Comparison of ENCODE assay signal across 8 cellular contexts in the genomic region with DNA sequence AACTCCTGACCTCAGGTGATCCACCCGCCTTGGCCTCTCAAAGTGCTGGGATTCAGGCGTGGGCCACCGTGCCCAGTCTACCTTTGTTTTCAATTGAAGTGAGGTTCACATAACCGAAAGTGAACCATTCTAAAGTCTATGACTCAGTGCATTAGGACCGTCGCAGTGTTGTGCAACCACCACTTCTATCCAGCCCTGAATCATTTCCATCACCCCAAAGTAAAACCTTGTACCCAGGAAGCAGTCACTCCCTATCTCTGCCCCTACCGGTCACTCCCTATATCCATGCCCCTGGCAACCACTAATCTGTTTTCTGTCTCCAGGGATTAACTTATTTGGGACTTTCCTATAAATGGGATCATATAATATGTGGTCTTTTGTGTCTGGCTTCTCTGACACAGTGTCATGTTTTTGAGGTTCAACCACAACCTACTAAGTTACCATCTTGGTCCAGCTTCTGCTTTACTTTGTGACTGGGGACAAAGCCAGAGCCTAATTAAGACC. TPM values are rescaled to one million over a fixed set of nuclear protein-coding genes. Genes with fewer than 3 reads are reported as not detected.
A peak's percentile ranks its signal among the peaks of the same experiment; 100 is the strongest.
DNase-seq lines count a peak whose midpoint lies in the region; ATAC-seq and TF ChIP-seq lines count a peak whose summit lies in the region.

No MANE protein-coding gene starts in this region.

- dilution Hi-C loops in IMR-90 (cut with HindIII; ENCODE audit: low sequenced_read_pairs, unreplicated experiment): no loop called here

- H2BK15ac ChIP-seq in IMR-90 (ENCODE audit: low read depth, low read length): peak overlapping the region; percentile 99

- no peaks in the 10 kb centered on the region for H3K27me3 ChIP-seq in IMR-90 (ENCODE audit: control insufficient read depth, insufficient read depth, low read length)

- peak; percentile 58 for TF ChIP-seq CTCF in IMR-90 (conservative IDR thresholded peaks at IDR 0.05; ENCODE audit: low read depth, low read length)
- TF ChIP-seq CTCF in mesothelial cell of epicardium (IDR thresholded peaks at IDR 0.05; ENCODE audit: unreplicated experiment): no peak

- no peak overlapping the region for H3K56ac ChIP-seq in IMR-90 (ENCODE audit: extremely low read depth, insufficient read depth, low read length)

- H3K27ac ChIP-seq in IMR-90 (ENCODE audit: insufficient read depth, low read length): peak overlapping the region; percentile 81

- no peaks in the 10 kb centered on the region for H3K9me3 ChIP-seq in IMR-90 (ENCODE audit: control insufficient read depth, insufficient read depth, low read length)

- H4K8ac ChIP-seq in IMR-90 (ENCODE audit: low read depth in 2 of 2, low read length in 2 of 2): peak overlapping the region; percentile 79 to 95

- peak overlapping the region; percentile 94; the same call in 1 of the 2 replicates for H3K18ac ChIP-seq in IMR-90 (ENCODE audit: low read depth, low read length)

- no peaks in the 10 kb centered on the region for H3K9me3 Mint-ChIP-seq in mesothelial cell of epicardium

- POLR2A ChIA-PET in IMR-90 (lab: Charles Lee; ENCODE audit: unreplicated experiment): no interaction called here

- H4K91ac ChIP-seq in IMR-90 (ENCODE audit: insufficient read depth, low read depth, low read length): peak overlapping the region; percentile 96

- ATAC-seq in IMR-90 (ENCODE audit: low read depth): peak; percentile 44
- no peak for ATAC-seq in GM18907 (IDR thresholded peaks at IDR 0.05; ENCODE audit: unreplicated experiment)

- H3K4me3 Mint-ChIP-seq in mesothelial cell of epicardium: no peak overlapping the region

- WGBS in IMR-90 (ENCODE audit: extremely low coverage in 2 of 2, insufficient read length in 1 of 2), 2 experiments: 19% methylated on average over 4 of the region's 7 CpGs; no CpG with 5 or more reads in 1 of the 2 experiments

- no peaks in the 10 kb centered on the region for H4K20me1 ChIP-seq in IMR-90 (ENCODE audit: insufficient read depth, low read length)

- BruUV-seq in IMR-90 (replicated peaks; lab: Mats Ljungman, UMichigan): no TSS peak

- H3K27ac Mint-ChIP-seq in mesothelial cell of epicardium: peak overlapping the region; percentile 59

- H3K4me1 Mint-ChIP-seq in mesothelial cell of epicardium: peaks cover 62% of the 10 kb centered on the region

- in situ Hi-C loops in ACHN (cut with HindIII; ENCODE audit: low pct_ligation_motif_present, low pct_unique_long_range_greater_than_20kb, low sequenced_read_pairs) (no loop called here), IMR-90 (cut with MboI; ENCODE audit: low sequenced_read_pairs) (no loop called here)

- H3K36me3 ChIP-seq in IMR-90 (ENCODE audit: control insufficient read depth, insufficient read depth, low read length): no peaks in the 10 kb centered on the region

- H3K4me2 ChIP-seq in IMR-90 (ENCODE audit: low read depth, low read length): peak overlapping the region; percentile 32

- H3K4ac ChIP-seq in IMR-90 (ENCODE audit: low read depth, low read length): peak overlapping the region; percentile 93

- no peak for TF ChIP-seq POLR2A in IMR-90 (IDR thresholded peaks at IDR 0.05; ENCODE audit: low read depth, low read length)

- H3K4me3 ChIP-seq in IMR-90 (ENCODE audit: insufficient read depth, low read depth, low read length): no peak overlapping the region

- H3K9me1 ChIP-seq in IMR-90 (ENCODE audit: insufficient read depth, low read length): peaks cover 41% of the 10 kb centered on the region

- peak overlapping the region; percentile 93 for H2BK5ac ChIP-seq in IMR-90 (ENCODE audit: low read depth, low read length, poor library complexity, severe bottlenecking)

- peak overlapping the region; percentile 89 for H3K14ac ChIP-seq in IMR-90 (replicated peaks; ENCODE audit: low read depth, low read length)

- peaks cover 58% of the 10 kb centered on the region for H3K4me1 ChIP-seq in IMR-90 (ENCODE audit: control insufficient read depth, insufficient read depth, low read length)

- peak overlapping the region; percentile 94 for H2BK120ac ChIP-seq in IMR-90 (ENCODE audit: low read depth, low read length)

- peak overlapping the region; percentile 97 for H2BK20ac ChIP-seq in IMR-90 (ENCODE audit: low read depth, low read length)

- H3K36me3 Mint-ChIP-seq in mesothelial cell of epicardium: peaks cover 3% of the 10 kb centered on the region

- no peak overlapping the region for H2AK9ac ChIP-seq in IMR-90 (replicated peaks; ENCODE audit: low read depth, low read length, poor library complexity)

- peaks cover 0 to 23% of the 10 kb centered on the region in 2 experiments; a peak in 1 of 4 replicates for H3K79me1 ChIP-seq in IMR-90 (ENCODE audit: low read depth in 1 of 2, low read length in 2 of 2)

- peak overlapping the region; percentile 98 for H4K5ac ChIP-seq in IMR-90 (ENCODE audit: low read depth, low read length)

- CTCF ChIA-PET in IMR-90 (lab: Yijun Ruan, JAX): interaction anchor here (0.8 kb wide), 1 partner anchor 32 kb away, joined by 4 read pairs; no protein-coding TSS in a partner anchor

- H3K27me3 Mint-ChIP-seq in mesothelial cell of epicardium (ENCODE audit: low read depth): no peaks in the 10 kb centered on the region

- peak overlapping the region; percentile 91 for H3K23ac ChIP-seq in IMR-90 (ENCODE audit: low read depth, low read length)

- peak overlapping the region; percentile 77 for H2AFZ ChIP-seq in IMR-90 (replicated peaks; ENCODE audit: low read length, poor library complexity)

- TF ChIP-seq RAD21 in IMR-90 (IDR thresholded peaks at IDR 0.05; ENCODE audit: low read length): peak; percentile 43

- intact Hi-C loops in IMR-90 (cut with micrococcal nuclease): no loop called here

- peak overlapping the region; percentile 81 for H2AK5ac ChIP-seq in IMR-90 (ENCODE audit: low read depth, low read length)

- DNase-seq in ACHN: peak; percentile 92
- DNase-seq in IMR-90: peak; percentile 95
- peak; percentile 93 for DNase-seq in astrocyte of the hippocampus (ENCODE audit: low read depth, low spot score)
- DNase-seq in mesothelial cell of epicardium (ENCODE audit: low spot score in 2 of 2, unreplicated experiment in 2 of 2): no peak
- no peak for DNase-seq in NCI-H1694 treated with DMSO at 0.1 percent for 48 hours (lab: John Stamatoyannopoulos, UW)
- DNase-seq in COLO668 (lab: John Stamatoyannopoulos, UW; ENCODE audit: unreplicated experiment): no peak
- DNase-seq in NCI-H2227 treated with DMSO at 0.1 percent for 48 hours (lab: John Stamatoyannopoulos, UW): no peak

- no peak overlapping the region for H3K9ac ChIP-seq in IMR-90 (ENCODE audit: low read depth, low read length)

TF ChIP-seq in IMR-90, 13 proteins besides CTCF, POLR2A, EP300 and RAD21:
- TF ChIP-seq RCOR1 (IDR thresholded peaks at IDR 0.05; ENCODE audit: insufficient replicate concordance, low read length) (peak; percentile 35), BHLHE40 (IDR thresholded peaks at IDR 0.05; ENCODE audit: low read depth, low read length) (no peak), NFE2L2 (IDR thresholded peaks at IDR 0.05; ENCODE audit: low read depth, low read length) (no peak), MAZ (IDR thresholded peaks at IDR 0.05; ENCODE audit: borderline replicate concordance, low read depth, low read length) (peak; percentile 15; the same call in 1 of the 2 replicates), CHD1 (IDR thresholded peaks at IDR 0.05; ENCODE audit: low read depth, low read length) (no peak), MXI1 (IDR thresholded peaks at IDR 0.05; ENCODE audit: borderline replicate concordance, low read depth, low read length) (no peak), FOS (IDR thresholded peaks at IDR 0.05; ENCODE audit: low read depth, low read length) (peak; percentile 91), RFX5 (IDR thresholded peaks at IDR 0.05; ENCODE audit: low read depth, low read length) (no peak), MAFK (IDR thresholded peaks at IDR 0.05; ENCODE audit: low read depth, low read length) (no peak), SMC3 (IDR thresholded peaks at IDR 0.05; ENCODE audit: low read depth, low read length) (peak; percentile 26; the same call in 1 of the 2 replicates), CEBPB (IDR thresholded peaks at IDR 0.05; ENCODE audit: low read depth, low read length) (peak; percentile 100)
- TF ChIP-seq, protein P1, sequence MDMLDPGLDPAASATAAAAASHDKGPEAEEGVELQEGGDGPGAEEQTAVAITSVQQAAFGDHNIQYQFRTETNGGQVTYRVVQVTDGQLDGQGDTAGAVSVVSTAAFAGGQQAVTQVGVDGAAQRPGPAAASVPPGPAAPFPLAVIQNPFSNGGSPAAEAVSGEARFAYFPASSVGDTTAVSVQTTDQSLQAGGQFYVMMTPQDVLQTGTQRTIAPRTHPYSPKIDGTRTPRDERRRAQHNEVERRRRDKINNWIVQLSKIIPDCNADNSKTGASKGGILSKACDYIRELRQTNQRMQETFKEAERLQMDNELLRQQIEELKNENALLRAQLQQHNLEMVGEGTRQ (IDR thresholded peaks at IDR 0.05; ENCODE audit: low read depth, low read length): no peak
- TF ChIP-seq, protein P2, sequence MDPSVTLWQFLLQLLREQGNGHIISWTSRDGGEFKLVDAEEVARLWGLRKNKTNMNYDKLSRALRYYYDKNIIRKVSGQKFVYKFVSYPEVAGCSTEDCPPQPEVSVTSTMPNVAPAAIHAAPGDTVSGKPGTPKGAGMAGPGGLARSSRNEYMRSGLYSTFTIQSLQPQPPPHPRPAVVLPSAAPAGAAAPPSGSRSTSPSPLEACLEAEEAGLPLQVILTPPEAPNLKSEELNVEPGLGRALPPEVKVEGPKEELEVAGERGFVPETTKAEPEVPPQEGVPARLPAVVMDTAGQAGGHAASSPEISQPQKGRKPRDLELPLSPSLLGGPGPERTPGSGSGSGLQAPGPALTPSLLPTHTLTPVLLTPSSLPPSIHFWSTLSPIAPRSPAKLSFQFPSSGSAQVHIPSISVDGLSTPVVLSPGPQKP (IDR thresholded peaks at IDR 0.05; ENCODE audit: borderline replicate concordance, low read depth, low read length): no peak

RNA-seq across cellular contexts. Expression of a gene that starts 28.3 kb away (rescaled TPM):
- total RNA-seq in IMR-90 (2012; rRNA removed) (14.3 and 16.1 TPM in 2 replicates), mesothelial cell of epicardium (68.4 to 71.3 TPM (median 70.3 TPM) in 3 replicates)
- 25.6 and 25.8 TPM in 2 replicates for polyA plus RNA-seq in IMR-90 (2012; rRNA removed)
- 15.5 and 25.9 TPM in 2 replicates for polyA plus RNA-seq in IMR-90 (2012; cell fraction: cytosol; rRNA removed)
- polyA plus RNA-seq in IMR-90 (2012; cell fraction: nucleus; rRNA removed; ENCODE audit: low replicate concordance): 8.9 and 13.7 TPM in 2 replicates

Comparison
In these comparisons a context has a peak if more than half of its experiments do, and no peak if none do; other contexts are left out.
1. DNase-seq: peak in ACHN (single experiment), IMR-90 (single experiment) and astrocyte of the hippocampus (single experiment); none in mesothelial cell of epicardium (0 of 2), NCI-H1694 treated with DMSO at 0.1 percent for 48 hours (single experiment), COLO668 (single experiment) and NCI-H2227 treated with DMSO at 0.1 percent for 48 hours (single experiment).